ENCODE assay signal across 11 cellular contexts in genomic region chr10:72729528-72729927, GRCh38. TPM values are rescaled to one million over a fixed set of nuclear protein-coding genes. Genes with fewer than 3 reads are reported as not detected.
DNase-seq lines count a peak whose midpoint lies in the region; ATAC-seq and TF ChIP-seq lines count a peak whose summit lies in the region.
"Had no signal": no experiment of that assay in that cellular context is flagged by ENCODE, and none has a peak within 500 bp of the region (broad histone marks: within the 10 kb centered on the region; RNA-seq: fewer than 3 reads in every experiment).

No MANE protein-coding gene starts in this region.

- WGBS in heart right ventricle, 2 donors: 84% methylated on average over 3 of the region's 3 CpGs

- ATAC-seq in activated CD8-positive, alpha-beta T cell treated with anti-CD3 and anti-CD28 coated beads for 36 hours: peak; percentile 85
- ATAC-seq in activated CD8-positive, alpha-beta T cell treated with anti-CD3 and anti-CD28 coated beads, Interleukin-2, amount 10 ng/mL, durations not matched to agents 7 days and 5 days: no peak
- peak; percentile 80 for ATAC-seq in GM21786 (IDR thresholded peaks at IDR 0.05; ENCODE audit: unreplicated experiment)
- peak; percentile 57 for ATAC-seq in HG03571 (IDR thresholded peaks at IDR 0.05; ENCODE audit: unreplicated experiment)
- ATAC-seq in heart right ventricle: no peak

- H3K27me3 ChIP-seq in heart right ventricle: no peaks in the 10 kb centered on the region
- H3K27me3 ChIP-seq: upper lobe of left lung had no signal

- H3K27ac Mint-ChIP-seq in activated CD8-positive, alpha-beta T cell treated with anti-CD3 and anti-CD28 coated beads for 36 hours: no peak overlapping the region
- no peak overlapping the region for H3K27ac Mint-ChIP-seq in activated CD8-positive, alpha-beta T cell treated with anti-CD3 and anti-CD28 coated beads, Interleukin-2, amount 10 ng/mL, durations not matched to agents 7 days and 5 days

- no peaks in the 10 kb centered on the region for H3K27me3 Mint-ChIP-seq in activated CD8-positive, alpha-beta T cell treated with anti-CD3 and anti-CD28 coated beads for 36 hours
- H3K27me3 Mint-ChIP-seq in activated CD8-positive, alpha-beta T cell treated with anti-CD3 and anti-CD28 coated beads, Interleukin-2, amount 10 ng/mL, durations not matched to agents 7 days and 5 days (ENCODE audit: low read depth): no peaks in the 10 kb centered on the region

- H3K4me1 ChIP-seq in heart right ventricle: peaks cover 0 to 23% (median 7%) of the 10 kb centered on the region in 9 donors

- peak; percentile 10 for DNase-seq in activated CD8-positive, alpha-beta T cell treated with anti-CD3 and anti-CD28 coated beads for 36 hours
- DNase-seq in activated CD8-positive, alpha-beta T cell treated with anti-CD3 and anti-CD28 coated beads, Interleukin-2, amount 10 ng/mL, durations not matched to agents 7 days and 5 days: no peak
- DNase-seq in renal cortical epithelial cell (ENCODE audit: low read depth): peak; percentile 62
- DNase-seq in activated effector memory CD4-positive, alpha-beta T cell treated with Interleukin-2 at 50 U/mL for 16 hours: no peak
- DNase-seq in inferior parietal cortex (ENCODE audit: extremely low spot score): no peak
- DNase-seq in heart right ventricle: no peak
- DNase-seq: kidney, occipital lobe, upper lobe of left lung had no signal

- no peaks in the 10 kb centered on the region for H3K36me3 ChIP-seq in heart right ventricle
- H3K36me3 ChIP-seq: upper lobe of left lung had no signal

- H3K4me1 Mint-ChIP-seq in activated CD8-positive, alpha-beta T cell treated with anti-CD3 and anti-CD28 coated beads for 36 hours (ENCODE audit: low read depth): peaks cover 20% of the 10 kb centered on the region
- no peaks in the 10 kb centered on the region for H3K4me1 Mint-ChIP-seq in activated CD8-positive, alpha-beta T cell treated with anti-CD3 and anti-CD28 coated beads, Interleukin-2, amount 10 ng/mL, durations not matched to agents 7 days and 5 days (ENCODE audit: low read depth)

- H3K4me3 ChIP-seq in heart right ventricle: no peak overlapping the region
- H3K4me3 ChIP-seq: upper lobe of left lung had no signal

- H3K27ac ChIP-seq in heart right ventricle: no peak overlapping the region
- H3K27ac ChIP-seq: upper lobe of left lung had no signal

- intact Hi-C loops in activated CD8-positive, alpha-beta T cell treated with anti-CD3 and anti-CD28 coated beads for 36 hours (cut with micrococcal nuclease): no loop called here
- intact Hi-C loops in heart right ventricle (cut with DNase I): no loop called here

- TF ChIP-seq CTCF in activated CD8-positive, alpha-beta T cell treated with anti-CD3 and anti-CD28 coated beads for 36 hours (IDR thresholded peaks at IDR 0.05): no peak
- TF ChIP-seq CTCF in heart right ventricle (IDR thresholded peaks at IDR 0.05): no peak

- H3K36me3 Mint-ChIP-seq in activated CD8-positive, alpha-beta T cell treated with anti-CD3 and anti-CD28 coated beads for 36 hours (ENCODE audit: low read depth): peaks cover 2% of the 10 kb centered on the region
- H3K36me3 Mint-ChIP-seq in activated CD8-positive, alpha-beta T cell treated with anti-CD3 and anti-CD28 coated beads, Interleukin-2, amount 10 ng/mL, durations not matched to agents 7 days and 5 days (ENCODE audit: low read depth): no peaks in the 10 kb centered on the region

- H3K9me3 Mint-ChIP-seq in activated CD8-positive, alpha-beta T cell treated with anti-CD3 and anti-CD28 coated beads for 36 hours: no peaks in the 10 kb centered on the region
- no peaks in the 10 kb centered on the region for H3K9me3 Mint-ChIP-seq in activated CD8-positive, alpha-beta T cell treated with anti-CD3 and anti-CD28 coated beads, Interleukin-2, amount 10 ng/mL, durations not matched to agents 7 days and 5 days (ENCODE audit: insufficient read depth)

- no peaks in the 10 kb centered on the region for H3K9me3 ChIP-seq in heart right ventricle
- H3K9me3 ChIP-seq: upper lobe of left lung had no signal

- no peak overlapping the region for H3K4me3 Mint-ChIP-seq in activated CD8-positive, alpha-beta T cell treated with anti-CD3 and anti-CD28 coated beads for 36 hours
- no peak overlapping the region for H3K4me3 Mint-ChIP-seq in activated CD8-positive, alpha-beta T cell treated with anti-CD3 and anti-CD28 coated beads, Interleukin-2, amount 10 ng/mL, durations not matched to agents 7 days and 5 days

- CTCF ChIA-PET in activated CD8-positive, alpha-beta T cell treated with anti-CD3 and anti-CD28 coated beads for 36 hours (lab: Charles Lee): no interaction called here
- CTCF ChIA-PET in activated CD8-positive, alpha-beta T cell treated with anti-CD3 and anti-CD28 coated beads, Interleukin-2, amount 10 ng/mL, durations not matched to agents 7 days and 5 days (lab: Charles Lee): no interaction called here

- POLR2A ChIA-PET in activated CD8-positive, alpha-beta T cell treated with anti-CD3 and anti-CD28 coated beads for 36 hours (lab: Charles Lee): no interaction called here
- POLR2A ChIA-PET in activated CD8-positive, alpha-beta T cell treated with anti-CD3 and anti-CD28 coated beads, Interleukin-2, amount 10 ng/mL, durations not matched to agents 7 days and 5 days (lab: Charles Lee): no interaction called here

RNA-seq across cellular contexts. Expression of gene MCU, which starts 37.6 kb away (rescaled TPM):
- total RNA-seq in activated CD8-positive, alpha-beta T cell treated with anti-CD3 and anti-CD28 coated beads for 36 hours: 10 to 100 TPM; 17.1 to 18.3 TPM
- total RNA-seq in activated CD8-positive, alpha-beta T cell treated with anti-CD3 and anti-CD28 coated beads, Interleukin-2, amount 10 ng/mL, durations not matched to agents 7 days and 5 days: 10 to 100 TPM; 11.3 to 11.6 TPM
- total RNA-seq in renal cortical epithelial cell (32.3 and 47.2 TPM in 2 replicates), heart right ventricle (10 to 100 TPM; 12.0 to 19.0 (median 15.2) TPM)
- polyA plus RNA-seq in heart right ventricle: 10 to 100 TPM in 1 of 2 donors, 1 to 10 TPM in 1; 9.0 to 15.2 TPM

Comparison
In these comparisons a context has a peak if more than half of its experiments do, and no peak if none do; other contexts are left out.
1. ATAC-seq: peak in activated CD8-positive, alpha-beta T cell treated with anti-CD3 and anti-CD28 coated beads for 36 hours (single experiment), GM21786 (single experiment) and HG03571 (single experiment); none in activated CD8-positive, alpha-beta T cell treated with anti-CD3 and anti-CD28 coated beads, Interleukin-2, amount 10 ng/mL, durations not matched to agents 7 days and 5 days (single experiment) and heart right ventricle (0 of 8).
2. DNase-seq: peak in activated CD8-positive, alpha-beta T cell treated with anti-CD3 and anti-CD28 coated beads for 36 hours (single experiment) and renal cortical epithelial cell (single experiment); none in activated CD8-positive, alpha-beta T cell treated with anti-CD3 and anti-CD28 coated beads, Interleukin-2, amount 10 ng/mL, durations not matched to agents 7 days and 5 days (single experiment), activated effector memory CD4-positive, alpha-beta T cell treated with Interleukin-2 at 50 U/mL for 16 hours (single experiment), inferior parietal cortex (single experiment) and heart right ventricle (0 of 2).